Comparison of ENCODE assay signal across 23 cellular contexts in genomic region chr15:35756588-35756987, GRCh38.
"Had no signal": no experiment of that assay in that cellular context is flagged by ENCODE, and none has a peak within 500 bp of the region (broad histone marks: within the 10 kb centered on the region; RNA-seq: fewer than 3 reads in every experiment).

No MANE protein-coding gene starts in this region.

- H3K27me3 ChIP-seq: colonic mucosa, esophagus squamous epithelium, foreskin keratinocyte, gastroesophageal sphincter, heart left ventricle, hepatocyte, left lung had no signal

- H3K27ac ChIP-seq: colonic mucosa, epithelial cell of prostate, esophagus squamous epithelium, foreskin keratinocyte, heart left ventricle, hepatocyte, left lung, lower lobe of right lung had no signal

- H3K9me3 ChIP-seq: colonic mucosa, esophagus squamous epithelium, gastroesophageal sphincter, heart left ventricle, left lung, lower lobe of right lung, mucosa of descending colon had no signal

- H3K36me3 ChIP-seq: colonic mucosa, esophagus squamous epithelium, gastroesophageal sphincter, heart left ventricle, left lung, lower lobe of right lung had no signal

- H3K4me1 ChIP-seq: colonic mucosa, foreskin keratinocyte, left lung, lower lobe of right lung had no signal

- H3K4me3 ChIP-seq: colonic mucosa, esophagus squamous epithelium, gastroesophageal sphincter, heart left ventricle, hepatocyte, left lung, lower lobe of right lung, mucosa of descending colon had no signal

- FAIRE-seq: frontal cortex, kidney had no signal

- DNase-seq: colonic mucosa; cortex of kidney; effector CD8-positive, alpha-beta T cell; effector memory CD8-positive, alpha-beta T cell; endodermal cell; erythroblast; esophagus squamous epithelium; foreskin keratinocyte; heart left ventricle; islet precursor cell; kidney; kidney glomerular epithelial cell; left colon; left lung; left ventricle myocardium superior; lower lobe of right lung; mesenchymal stem cell; mucosa of descending colon; naive B cell had no signal
